ENCODE assay signal across 8 cellular contexts in genomic region chr19:41785653-41786052, GRCh38. TPM values are rescaled to one million over a fixed set of nuclear protein-coding genes. Genes with fewer than 3 reads are reported as not detected.
DNase-seq lines count a peak whose midpoint lies in the region; ATAC-seq and TF ChIP-seq lines count a peak whose summit lies in the region.

No MANE protein-coding gene starts in this region.

- H3K4me1 ChIP-seq in DND-41 (ENCODE audit: insufficient read depth, low read length) = no peaks in the 10 kb centered on the region
- H3K4me1 ChIP-seq in PC-9 (replicated peaks; ENCODE audit: insufficient read depth) = peaks cover 56% of the 10 kb centered on the region
- no peaks in the 10 kb centered on the region for H3K4me1 ChIP-seq in osteoblast (ENCODE audit: insufficient read depth, low read length)
- H3K4me1 ChIP-seq in transverse colon = peaks cover 6 to 20% (median 14%) of the 10 kb centered on the region in 4 donors

- DNase-seq in DND-41 = peak; percentile 67
- peak; percentile 28 for DNase-seq in LHCN-M2 (ENCODE audit: low read depth)
- DNase-seq in PC-9 = peak; percentile 77 to 79
- DNase-seq in activated T-cell treated with anti-CD3 and anti-CD28 coated beads, Interleukin-2, amount 50 U/mL, for 48 hours = peak; percentile 72 to 77
- DNase-seq in fibroblast of the conjunctiva (ENCODE audit: low read depth) = peak; percentile 59
- no peak for DNase-seq in osteoblast (ENCODE audit: insufficient read length, low spot score, missing footprints)
- DNase-seq in transverse colon = peak; percentile 80

- no peak for TF ChIP-seq EP300 in transverse colon (IDR thresholded peaks at IDR 0.05; ENCODE audit: low read depth)

- H2AFZ ChIP-seq in DND-41 (ENCODE audit: low read depth, low read length) (no peak overlapping the region; the same call in 1 of the 2 replicates), PC-9 (no peak overlapping the region), osteoblast (ENCODE audit: low read length) (no peak overlapping the region)

- BruUV-seq in PC-9 (replicated peaks; lab: Mats Ljungman, UMichigan) = no TSS peak

- H3K4me3 ChIP-seq in DND-41 (ENCODE audit: low read depth in 1 of 2, low read length in 2 of 2) (no peak overlapping the region), PC-9 (no peak overlapping the region), osteoblast (ENCODE audit: insufficient read depth, low read length) (no peak overlapping the region), transverse colon (no peak overlapping the region)

- WGBS in transverse colon (ENCODE audit: low coverage in 1 of 2), 2 donors = 0 to 2% methylated on average over 8 to 10 of the region's 10 CpGs

- TF ChIP-seq CTCF in DND-41 (IDR thresholded peaks at IDR 0.05; ENCODE audit: borderline replicate concordance, extremely low read depth, low read length, poor library complexity, severe bottlenecking) = peak; percentile 93
- peak; percentile 92 for TF ChIP-seq CTCF in PC-9 (conservative IDR thresholded peaks at IDR 0.05)
- TF ChIP-seq CTCF in osteoblast (IDR thresholded peaks at IDR 0.05; ENCODE audit: extremely low read depth, low read depth, low read length) = peak; percentile 81
- peak; percentile 70 to 87 (median 77) for TF ChIP-seq CTCF in transverse colon (IDR thresholded peaks at IDR 0.05)

- H3K9me3 ChIP-seq in DND-41 (ENCODE audit: insufficient read depth, low read length, severe bottlenecking) (no peaks in the 10 kb centered on the region), PC-9 (ENCODE audit: insufficient read depth, low read depth) (no peaks in the 10 kb centered on the region), osteoblast (ENCODE audit: low read depth, low read length) (no peaks in the 10 kb centered on the region), transverse colon (no peaks in the 10 kb centered on the region)

- H3F3A ChIP-seq in PC-9 (ENCODE audit: insufficient read depth, low read depth) = peaks cover 18% of the 10 kb centered on the region

- no peak for TF ChIP-seq POLR2A in transverse colon (IDR thresholded peaks at IDR 0.05)

- H3K4me2 ChIP-seq in DND-41 (ENCODE audit: insufficient read depth, low read length) = no peak overlapping the region
- H3K4me2 ChIP-seq in PC-9 = peak overlapping the region; percentile 67
- no peak overlapping the region for H3K4me2 ChIP-seq in osteoblast (ENCODE audit: insufficient read depth, low read length)

- intact Hi-C loops in PC-9 (cut with micrococcal nuclease; ENCODE audit: unreplicated experiment) = loop anchor here (1.0 to 5.0 kb wide), 6 partner anchors 11 to 172 kb away; partner anchors contain the start of genes CEACAM6 and RABAC1
- intact Hi-C loops in transverse colon (cut with DNase I; ENCODE audit: low total_unique reads) = no loop called here

- in situ Hi-C loops in transverse colon (cut with MboI; ENCODE audit: low pct_ligation_motif_present in 1 of 4, low pct_unique_long_range_greater_than_20kb in 1 of 4, low sequenced_read_pairs in 3 of 4) = no loop called here

- no peaks in the 10 kb centered on the region for H4K20me1 ChIP-seq in DND-41 (ENCODE audit: insufficient read depth, low read length)
- no peaks in the 10 kb centered on the region for H4K20me1 ChIP-seq in PC-9 (ENCODE audit: insufficient read depth)
- H4K20me1 ChIP-seq in osteoblast (ENCODE audit: insufficient read depth, low read length) = no peaks in the 10 kb centered on the region

- CTCF ChIA-PET in PC-9 (lab: Charles Lee) = interaction anchor here (0.6 to 5.0 kb wide), 7 partner anchors 10 to 79 kb away, joined by 3 to 50 read pairs (median 4); partner anchors contain the start of gene CEACAM6

- no peaks in the 10 kb centered on the region for H3K79me2 ChIP-seq in DND-41 (ENCODE audit: insufficient read depth, low read length)
- no peaks in the 10 kb centered on the region for H3K79me2 ChIP-seq in PC-9 (ENCODE audit: low read depth)
- H3K79me2 ChIP-seq in osteoblast (ENCODE audit: insufficient read depth, low read length) = no peaks in the 10 kb centered on the region

- POLR2A ChIA-PET in PC-9 (lab: Charles Lee; ENCODE audit: unreplicated experiment) = interaction anchor here (0.6 to 1.4 kb wide), 2 partner anchors 11 to 16 kb away, joined by 4 to 7 read pairs; no protein-coding TSS in a partner anchor

- H3K27me3 ChIP-seq in DND-41 (ENCODE audit: insufficient read depth, low read length, poor library complexity) = peaks cover 12% of the 10 kb centered on the region
- H3K27me3 ChIP-seq in PC-9 (ENCODE audit: insufficient read depth, low read depth) = no peaks in the 10 kb centered on the region
- peaks cover 21% of the 10 kb centered on the region for H3K27me3 ChIP-seq in osteoblast (ENCODE audit: insufficient read depth, low read length)
- peaks cover 22% of the 10 kb centered on the region for H3K27me3 ChIP-seq in transverse colon

- H3K27ac ChIP-seq in DND-41 (ENCODE audit: low read length) (no peak overlapping the region), PC-9 (peak overlapping the region; percentile 51), osteoblast (ENCODE audit: low read depth, low read length) (no peak overlapping the region), transverse colon (peak overlapping the region in 2 of 4 donors; percentile 51 to 66)

- H3K9me2 ChIP-seq in PC-9 (ENCODE audit: insufficient read depth) = no peaks in the 10 kb centered on the region

- no peak overlapping the region for H3K9ac ChIP-seq in DND-41 (ENCODE audit: low read depth, low read length)

- ATAC-seq in DND-41 (ENCODE audit: insufficient read depth, low read depth) (peak; percentile 88), HG03108 (IDR thresholded peaks at IDR 0.05; ENCODE audit: unreplicated experiment) (no peak)

- H3K36me3 ChIP-seq in DND-41 (ENCODE audit: insufficient read depth, low read length) (no peaks in the 10 kb centered on the region), PC-9 (ENCODE audit: low read depth) (no peaks in the 10 kb centered on the region), osteoblast (ENCODE audit: insufficient read depth, low read length) (no peaks in the 10 kb centered on the region), transverse colon (no peaks in the 10 kb centered on the region)

RNA-seq across cellular contexts. Expression of gene CEACAM3, which starts 10.7 kb away (rescaled TPM):
- not detected in 2 replicates for total RNA-seq in LHCN-M2 (2014; rRNA removed)
- not detected for polyA plus RNA-seq in LHCN-M2 (2012)
- total RNA-seq in PC-9 (2021) = not detected in 2 replicates
- total RNA-seq in osteoblast = not detected in 2 replicates
- 1 to 10 TPM in 2 of 4 donors, under 1 TPM in 1, not detected in 1; 0.82 to 2.2 (median 1.6) TPM for total RNA-seq in transverse colon

RNA-seq across cellular contexts. Expression of gene CEACAM6, which starts 30.3 kb away (rescaled TPM):
- not detected in 2 replicates for total RNA-seq in LHCN-M2 (2014; rRNA removed)
- polyA plus RNA-seq in LHCN-M2 (2012) = not detected
- 265 and 468 TPM in 2 replicates for total RNA-seq in PC-9 (2021)
- not detected in 2 replicates for total RNA-seq in osteoblast
- 100 to 1,000 TPM in 2 of 4 donors, 10 to 100 TPM in 2; 33.8 to 209 (median 104) TPM for total RNA-seq in transverse colon

RNA-seq across cellular contexts. Expression of gene LYPD4, which starts 58.8 kb away (rescaled TPM):
- not detected in 2 replicates for total RNA-seq in LHCN-M2 (2014; rRNA removed)
- polyA plus RNA-seq in LHCN-M2 (2012) = not detected
- total RNA-seq in PC-9 (2021) = not detected in 2 replicates
- total RNA-seq in osteoblast = not detected in 2 replicates
- not detected for total RNA-seq in transverse colon

RNA-seq across cellular contexts. Expression of gene DMRTC2, which starts 59.2 kb away (rescaled TPM):
- total RNA-seq in LHCN-M2 (2014; rRNA removed) (not detected in 2 replicates), PC-9 (2021) (not detected in 2 replicates), osteoblast (not detected in 2 replicates), transverse colon (not detected)
- not detected for polyA plus RNA-seq in LHCN-M2 (2012)

Comparison
In these comparisons a context has a peak if more than half of its experiments do, and no peak if none do; other contexts are left out.
1. RNA of gene CEACAM6, which starts 30.3 kb away (total RNA-seq): 265 to 468 TPM in PC-9 and 33.8 to 209 TPM in transverse colon; not detected in LHCN-M2 and not detected in osteoblast; every median in the first group is over 10 times any median in the second.
2. Peak in every context shown above with its lines, with median percentiles within 50 percentile points of each other: CTCF ChIP-seq.